ENCODE assay signal across 8 cellular contexts in the genomic region with DNA sequence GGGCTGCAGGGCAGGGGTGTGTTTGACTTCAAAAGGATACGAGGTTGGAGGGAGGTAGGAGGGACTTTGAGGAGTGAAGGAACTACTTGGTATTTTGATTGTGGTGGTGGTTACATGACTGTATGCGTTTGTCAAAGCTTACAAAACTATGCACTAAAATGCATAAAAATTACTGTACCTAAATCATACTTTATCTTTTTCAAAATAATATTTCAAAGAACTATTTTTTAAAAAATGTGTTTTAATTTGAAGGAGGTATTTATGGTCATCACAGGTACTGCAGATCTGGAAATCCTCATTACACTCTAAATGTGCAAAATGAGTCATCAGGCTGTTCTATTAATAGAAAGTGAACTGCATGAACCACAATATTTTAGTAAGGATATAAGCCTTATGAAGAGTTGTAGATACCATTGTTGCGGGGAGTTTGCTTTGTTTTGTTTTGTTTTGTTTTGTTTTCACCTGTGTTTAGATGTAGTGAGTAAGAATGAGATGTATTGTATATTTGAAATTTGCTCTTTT.
DNase-seq lines count a peak whose midpoint lies in the region; ATAC-seq and TF ChIP-seq lines count a peak whose summit lies in the region.

No MANE protein-coding gene starts in this region.

- no peaks in the 10 kb centered on the region for H3K9me3 Mint-ChIP-seq in CD8-positive, alpha-beta T cell
- peaks cover 4% of the 10 kb centered on the region for H3K9me3 Mint-ChIP-seq in mesothelial cell of epicardium

- peaks cover 16% of the 10 kb centered on the region for H3K4me1 Mint-ChIP-seq in CD8-positive, alpha-beta T cell (ENCODE audit: low read depth)
- H3K4me1 Mint-ChIP-seq in mesothelial cell of epicardium = peaks cover 13% of the 10 kb centered on the region

- DNase-seq in CD8-positive, alpha-beta T cell = no peak
- DNase-seq in GM20000 (ENCODE audit: low spot score) (peak; percentile 25), HPDE6-E6E7 (ENCODE audit: extremely low spot score) (peak; percentile 66), astrocyte of the spinal cord (ENCODE audit: low read depth, low spot score) (peak; percentile 76), mesothelial cell of epicardium (ENCODE audit: low spot score in 2 of 2, unreplicated experiment in 2 of 2) (no peak), UCSD-AML1 (lab: John Stamatoyannopoulos, UW; ENCODE audit: unreplicated experiment) (no peak), NCI-H1436 treated with DMSO at 0.1 percent for 48 hours (lab: John Stamatoyannopoulos, UW) (no peak)
- DNase-seq in effector CD8-positive, alpha-beta T cell (lab: John Stamatoyannopoulos, UW) = no peak

- no peaks in the 10 kb centered on the region for H3K27me3 Mint-ChIP-seq in CD8-positive, alpha-beta T cell (ENCODE audit: low read depth)
- H3K27me3 Mint-ChIP-seq in mesothelial cell of epicardium (ENCODE audit: low read depth) = no peaks in the 10 kb centered on the region

- no peaks in the 10 kb centered on the region for H3K36me3 Mint-ChIP-seq in CD8-positive, alpha-beta T cell
- H3K36me3 Mint-ChIP-seq in mesothelial cell of epicardium = no peaks in the 10 kb centered on the region

- no peak overlapping the region for H3K27ac Mint-ChIP-seq in CD8-positive, alpha-beta T cell
- H3K27ac Mint-ChIP-seq in mesothelial cell of epicardium = peak overlapping the region; percentile 18

- in situ Hi-C loops in astrocyte of the spinal cord (cut with HindIII; ENCODE audit: low sequenced_read_pairs) = no loop called here

- CTCF ChIA-PET in CD8-positive, alpha-beta T cell (lab: Charles Lee) = interaction anchor here (1.2 to 1.3 kb wide), 2 partner anchors 14 to 45 kb away, joined by 3 to 4 read pairs; no protein-coding TSS in a partner anchor

- no peaks in the 10 kb centered on the region for H3K9me3 ChIP-seq in CD8-positive, alpha-beta T cell (ENCODE audit: low read length)

- no peak overlapping the region for H3K4me3 ChIP-seq in CD8-positive, alpha-beta T cell (ENCODE audit: low read depth, low read length)
- no peak overlapping the region for H3K4me3 ChIP-seq in astrocyte of the spinal cord (ENCODE audit: low read depth, low read length)

- H3K4me1 ChIP-seq in CD8-positive, alpha-beta T cell (ENCODE audit: insufficient read depth, low read length) = peaks cover 8% of the 10 kb centered on the region

- H3K36me3 ChIP-seq in CD8-positive, alpha-beta T cell (ENCODE audit: insufficient read depth, low read length) = no peaks in the 10 kb centered on the region

- H3K4me3 Mint-ChIP-seq in CD8-positive, alpha-beta T cell = no peak overlapping the region
- no peak overlapping the region for H3K4me3 Mint-ChIP-seq in mesothelial cell of epicardium

- H3K27ac ChIP-seq in CD8-positive, alpha-beta T cell (ENCODE audit: low read depth, low read length) = no peak overlapping the region

- POLR2A ChIA-PET in CD8-positive, alpha-beta T cell (lab: Charles Lee) = interaction anchor here (1.2 kb wide), 1 partner anchor 117 kb away, joined by 5 read pairs; a partner anchor contains a TSS

- no peaks in the 10 kb centered on the region for H3K27me3 ChIP-seq in CD8-positive, alpha-beta T cell (ENCODE audit: insufficient read depth, low read length)

- peak; percentile 52 for ATAC-seq in CD8-positive, alpha-beta T cell

- TF ChIP-seq CTCF in CD8-positive, alpha-beta T cell (IDR thresholded peaks at IDR 0.05) = no peak
- TF ChIP-seq CTCF in GM20000 (IDR thresholded peaks at IDR 0.05; ENCODE audit: extremely low read depth, missing control alignments) (no peak), astrocyte of the spinal cord (IDR thresholded peaks at IDR 0.05; ENCODE audit: low read depth, low read length) (no peak), mesothelial cell of epicardium (IDR thresholded peaks at IDR 0.05; ENCODE audit: unreplicated experiment) (peak; percentile 36)

- intact Hi-C loops in CD8-positive, alpha-beta T cell (cut with DNase I, micrococcal nuclease) = loop anchor here (5.0 to 10.0 kb wide), 2 partner anchors 39 to 49 kb away; no protein-coding TSS in a partner anchor

Comparison
In these comparisons a context has a peak if more than half of its experiments do, and no peak if none do; other contexts are left out.
1. DNase-seq: peak in GM20000 (single experiment), HPDE6-E6E7 (single experiment) and astrocyte of the spinal cord (single experiment); none in CD8-positive, alpha-beta T cell (0 of 7), mesothelial cell of epicardium (0 of 2), UCSD-AML1 (single experiment), NCI-H1436 treated with DMSO at 0.1 percent for 48 hours (single experiment) and effector CD8-positive, alpha-beta T cell (single experiment).